21 cellular contexts compared by ENCODE assay signal in the genomic region with DNA sequence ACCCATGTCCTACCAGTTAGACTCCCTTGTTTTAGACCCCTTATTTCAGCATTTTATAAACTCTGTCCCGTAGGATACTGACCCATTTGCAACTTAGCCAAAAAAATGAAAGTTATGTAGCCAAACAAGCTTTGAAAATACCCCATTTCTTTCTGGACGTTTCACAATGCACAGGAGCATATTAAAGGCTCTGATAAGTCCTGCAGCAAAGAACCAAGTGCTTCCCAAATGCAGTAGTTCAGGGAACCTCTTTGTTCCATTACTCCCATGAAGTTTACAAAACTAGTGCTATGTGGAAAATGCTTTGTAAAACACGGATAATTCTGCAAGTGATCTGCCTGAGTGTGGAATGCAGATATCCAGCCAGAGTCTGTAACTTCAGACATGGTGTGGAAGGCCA. TPM values are rescaled to one million over a fixed set of nuclear protein-coding genes. Genes with fewer than 3 reads are reported as not detected.
"Had no signal": no experiment of that assay in that cellular context is flagged by ENCODE, and none has a peak within 500 bp of the region (broad histone marks: within the 10 kb centered on the region; RNA-seq: fewer than 3 reads in every experiment).

No MANE protein-coding gene starts in this region.

- H3K4me1 ChIP-seq: sigmoid colon had no signal

- H3K4me3 ChIP-seq: heart right ventricle, sigmoid colon, skin epidermis had no signal

- H3K4me3 Mint-ChIP-seq: natural killer cell, neural crest cell, type B pancreatic cell had no signal

- H3K27ac Mint-ChIP-seq: natural killer cell, type B pancreatic cell had no signal

- H3K36me3 Mint-ChIP-seq: natural killer cell, type B pancreatic cell had no signal

- DNase-seq: effector memory CD4-positive, alpha-beta T cell; heart right ventricle; hypothalamus; kidney glomerular epithelial cell; natural killer cell; posterior cingulate gyrus; sigmoid colon; stimulated activated CD4-positive, alpha-beta T cell treated with anti-CD3 and anti-CD28 coated beads, Interleukin-2, amount 100 ng/mL, for 24 hours; stimulated activated CD4-positive, alpha-beta T cell treated with anti-CD3 and anti-CD28 coated beads, Interleukin-4, amount 100 ng/mL, for 4 hours; stimulated activated naive CD4-positive, alpha-beta T cell treated with Interleukin-2 at 50 U/mL for 16 hours had no signal

- H3K9me3 Mint-ChIP-seq: natural killer cell, neural crest cell, type B pancreatic cell had no signal

- ATAC-seq: esophagus mucosa, heart right ventricle, natural killer cell had no signal

- H3K36me3 ChIP-seq: heart right ventricle, sigmoid colon had no signal

- H3K27ac ChIP-seq: heart right ventricle, sigmoid colon had no signal

- H3K9me3 ChIP-seq: heart right ventricle, sigmoid colon had no signal

- FAIRE-seq: endometrium, frontal cortex, islet of Langerhans, urothelium cell line had no signal

RNA-seq across cellular contexts. Expression of a gene that starts 51.6 kb away (rescaled TPM):
- total RNA-seq: fibroblast of lung, osteocyte, pulmonary artery endothelial cell had no signal
